1 cellular context compared by ENCODE assay signal in the genomic region with DNA sequence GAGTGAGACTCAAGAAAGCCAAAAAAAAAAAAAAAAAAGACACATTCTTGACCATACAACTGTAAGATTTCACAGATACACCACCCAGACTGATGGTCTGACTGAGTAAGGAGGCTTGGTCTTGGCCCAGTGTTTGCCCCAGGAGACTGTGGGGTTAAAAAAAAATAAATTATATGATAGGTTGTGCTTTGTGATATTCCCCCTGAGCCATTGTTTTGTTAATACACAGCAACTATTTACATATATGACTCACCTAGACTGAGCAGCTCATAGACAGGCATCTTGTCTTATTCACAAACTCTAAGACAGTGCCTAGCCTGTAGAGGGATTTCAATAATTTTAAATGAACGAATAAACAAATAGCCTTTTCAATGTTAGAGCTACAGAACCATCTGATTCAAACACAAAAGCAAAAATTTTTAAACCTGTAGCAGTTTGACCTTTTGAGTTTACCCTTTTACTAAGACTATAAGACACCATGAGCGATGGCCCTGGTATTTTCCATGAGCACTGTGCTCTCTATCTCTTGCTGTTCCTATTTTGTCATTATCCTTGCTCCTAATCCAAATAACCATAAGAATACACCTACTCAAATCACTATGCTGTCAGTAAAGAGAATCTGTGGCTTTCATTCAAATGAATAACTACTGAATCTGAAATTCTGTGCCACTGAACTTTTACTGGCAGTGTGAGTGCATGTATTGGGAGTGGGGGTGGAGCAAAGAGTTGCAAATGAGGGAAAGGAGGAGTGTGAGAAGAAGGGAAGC.
TF ChIP-seq lines count a peak whose summit lies in the region.

No MANE protein-coding gene starts in this region.

TF ChIP-seq in SK-N-SH, 30 proteins besides CTCF, POLR2A, EP300 and RAD21 (continued from another document):
- TF ChIP-seq ZBTB33 (IDR thresholded peaks at IDR 0.05; ENCODE audit: borderline replicate concordance, low read depth): no peak
- TF ChIP-seq, protein P1, sequence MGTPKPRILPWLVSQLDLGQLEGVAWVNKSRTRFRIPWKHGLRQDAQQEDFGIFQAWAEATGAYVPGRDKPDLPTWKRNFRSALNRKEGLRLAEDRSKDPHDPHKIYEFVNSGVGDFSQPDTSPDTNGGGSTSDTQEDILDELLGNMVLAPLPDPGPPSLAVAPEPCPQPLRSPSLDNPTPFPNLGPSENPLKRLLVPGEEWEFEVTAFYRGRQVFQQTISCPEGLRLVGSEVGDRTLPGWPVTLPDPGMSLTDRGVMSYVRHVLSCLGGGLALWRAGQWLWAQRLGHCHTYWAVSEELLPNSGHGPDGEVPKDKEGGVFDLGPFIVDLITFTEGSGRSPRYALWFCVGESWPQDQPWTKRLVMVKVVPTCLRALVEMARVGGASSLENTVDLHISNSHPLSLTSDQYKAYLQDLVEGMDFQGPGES (IDR thresholded peaks at IDR 0.05; ENCODE audit: low read depth, low read length): no peak
- no peak for TF ChIP-seq YY1 (IDR thresholded peaks at IDR 0.05; ENCODE audit: low read depth)
- TF ChIP-seq, protein P2, sequence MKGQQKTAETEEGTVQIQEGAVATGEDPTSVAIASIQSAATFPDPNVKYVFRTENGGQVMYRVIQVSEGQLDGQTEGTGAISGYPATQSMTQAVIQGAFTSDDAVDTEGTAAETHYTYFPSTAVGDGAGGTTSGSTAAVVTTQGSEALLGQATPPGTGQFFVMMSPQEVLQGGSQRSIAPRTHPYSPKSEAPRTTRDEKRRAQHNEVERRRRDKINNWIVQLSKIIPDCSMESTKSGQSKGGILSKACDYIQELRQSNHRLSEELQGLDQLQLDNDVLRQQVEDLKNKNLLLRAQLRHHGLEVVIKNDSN (IDR thresholded peaks at IDR 0.05; ENCODE audit: borderline replicate concordance, low read depth): no peak
- no peak for TF ChIP-seq NRF1 (IDR thresholded peaks at IDR 0.05; ENCODE audit: low read depth, low read length)
- TF ChIP-seq NFIC (IDR thresholded peaks at IDR 0.05; ENCODE audit: borderline replicate concordance): no peak
- no peak for TF ChIP-seq EZH2phosphoT487 (IDR thresholded peaks at IDR 0.05; ENCODE audit: borderline replicate concordance, low read depth)
- no peak for TF ChIP-seq SMC3 (IDR thresholded peaks at IDR 0.05; ENCODE audit: low read depth, low read length)
- TF ChIP-seq, protein P3, sequence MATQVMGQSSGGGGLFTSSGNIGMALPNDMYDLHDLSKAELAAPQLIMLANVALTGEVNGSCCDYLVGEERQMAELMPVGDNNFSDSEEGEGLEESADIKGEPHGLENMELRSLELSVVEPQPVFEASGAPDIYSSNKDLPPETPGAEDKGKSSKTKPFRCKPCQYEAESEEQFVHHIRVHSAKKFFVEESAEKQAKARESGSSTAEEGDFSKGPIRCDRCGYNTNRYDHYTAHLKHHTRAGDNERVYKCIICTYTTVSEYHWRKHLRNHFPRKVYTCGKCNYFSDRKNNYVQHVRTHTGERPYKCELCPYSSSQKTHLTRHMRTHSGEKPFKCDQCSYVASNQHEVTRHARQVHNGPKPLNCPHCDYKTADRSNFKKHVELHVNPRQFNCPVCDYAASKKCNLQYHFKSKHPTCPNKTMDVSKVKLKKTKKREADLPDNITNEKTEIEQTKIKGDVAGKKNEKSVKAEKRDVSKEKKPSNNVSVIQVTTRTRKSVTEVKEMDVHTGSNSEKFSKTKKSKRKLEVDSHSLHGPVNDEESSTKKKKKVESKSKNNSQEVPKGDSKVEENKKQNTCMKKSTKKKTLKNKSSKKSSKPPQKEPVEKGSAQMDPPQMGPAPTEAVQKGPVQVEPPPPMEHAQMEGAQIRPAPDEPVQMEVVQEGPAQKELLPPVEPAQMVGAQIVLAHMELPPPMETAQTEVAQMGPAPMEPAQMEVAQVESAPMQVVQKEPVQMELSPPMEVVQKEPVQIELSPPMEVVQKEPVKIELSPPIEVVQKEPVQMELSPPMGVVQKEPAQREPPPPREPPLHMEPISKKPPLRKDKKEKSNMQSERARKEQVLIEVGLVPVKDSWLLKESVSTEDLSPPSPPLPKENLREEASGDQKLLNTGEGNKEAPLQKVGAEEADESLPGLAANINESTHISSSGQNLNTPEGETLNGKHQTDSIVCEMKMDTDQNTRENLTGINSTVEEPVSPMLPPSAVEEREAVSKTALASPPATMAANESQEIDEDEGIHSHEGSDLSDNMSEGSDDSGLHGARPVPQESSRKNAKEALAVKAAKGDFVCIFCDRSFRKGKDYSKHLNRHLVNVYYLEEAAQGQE (IDR thresholded peaks at IDR 0.05; ENCODE audit: low read depth, low read length): no peak
